ENCODE assay signal across 19 cellular contexts in the genomic region with DNA sequence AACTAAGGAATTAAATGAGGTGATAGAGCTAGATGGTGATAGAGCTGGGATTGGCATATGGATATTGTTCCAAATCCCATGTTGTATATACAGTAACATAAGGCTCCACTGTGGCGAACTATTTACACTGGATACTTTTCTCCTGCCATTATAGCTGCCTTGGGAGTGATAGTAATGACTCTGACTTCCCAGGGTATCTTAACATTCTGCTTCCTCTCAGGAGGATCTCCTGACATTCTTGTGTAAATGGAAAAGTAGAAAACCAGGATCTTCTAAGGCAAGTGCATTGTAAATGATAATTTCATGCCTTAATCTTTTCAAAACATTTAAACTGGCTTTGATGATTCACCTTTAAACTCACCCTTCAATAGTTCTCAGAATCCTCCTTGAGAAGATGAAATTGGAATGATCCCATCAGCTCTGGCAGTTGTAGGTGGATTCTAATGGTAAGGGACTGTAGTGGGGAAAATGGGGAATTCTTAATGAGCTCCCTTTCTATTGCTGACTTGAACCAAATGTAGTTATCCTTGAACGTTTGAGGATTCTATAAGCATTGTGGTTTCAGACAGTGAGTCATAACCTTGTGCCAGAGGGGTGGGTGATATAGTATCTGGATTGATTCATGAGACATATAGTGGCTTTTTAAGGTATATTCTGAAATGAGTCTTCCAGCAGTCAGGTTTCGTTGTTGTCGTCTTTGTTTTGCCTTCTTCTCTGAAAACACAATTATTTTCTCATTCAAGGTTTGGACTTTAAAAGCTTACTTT.
DNase-seq lines count a peak whose midpoint lies in the region; ATAC-seq, FAIRE-seq and TF ChIP-seq lines count a peak whose summit lies in the region.
"Had no signal": no experiment of that assay in that cellular context is flagged by ENCODE, and none has a peak within 500 bp of the region (broad histone marks: within the 10 kb centered on the region; RNA-seq: fewer than 3 reads in every experiment).

No MANE protein-coding gene starts in this region.

- no peak overlapping the region for H3K4me2 ChIP-seq in endothelial cell of umbilical vein (ENCODE audit: insufficient read depth, low read length)

- in situ Hi-C loops in GM13976 (cut with MboI; ENCODE audit: low sequenced_read_pairs, unreplicated experiment): no loop called here

- dilution Hi-C loops in endothelial cell of umbilical vein (cut with MboI; ENCODE audit: extremely low pct_ligation_motif_present, low sequenced_read_pairs): no loop called here

- intact Hi-C loops in left ventricle myocardium inferior (cut with micrococcal nuclease): no loop called here
- intact Hi-C loops in endothelial cell of umbilical vein (cut with micrococcal nuclease): no loop called here

- no peaks in the 10 kb centered on the region for H3K79me2 ChIP-seq in endothelial cell of umbilical vein (ENCODE audit: control insufficient read depth, insufficient read depth, low read length)

- no peaks in the 10 kb centered on the region for H3K9me1 ChIP-seq in endothelial cell of umbilical vein (replicated peaks; ENCODE audit: control insufficient read depth, extremely low read depth, insufficient read depth, low read length)

- H3K4me1 ChIP-seq in left ventricle myocardium inferior: no peaks in the 10 kb centered on the region
- no peaks in the 10 kb centered on the region for H3K4me1 ChIP-seq in right atrium auricular region
- H3K4me1 ChIP-seq in SJCRH30: peaks cover 22% of the 10 kb centered on the region
- H3K4me1 ChIP-seq in endothelial cell of umbilical vein (ENCODE audit: control insufficient read depth, extremely low read depth, insufficient read depth, low read length): peaks cover 23% of the 10 kb centered on the region
- H3K4me1 ChIP-seq: prostate gland had no signal

- H3K27me3 ChIP-seq in left ventricle myocardium inferior (ENCODE audit: low read depth) (no peaks in the 10 kb centered on the region), right atrium auricular region (no peaks in the 10 kb centered on the region), SJCRH30 (no peaks in the 10 kb centered on the region), endothelial cell of umbilical vein (ENCODE audit: control insufficient read depth in 2 of 2, insufficient read depth in 2 of 2, low read length in 2 of 2) (no peaks in the 10 kb centered on the region)

- H3K4me3 ChIP-seq in left ventricle myocardium inferior: no peak overlapping the region
- H3K4me3 ChIP-seq in right atrium auricular region: no peak overlapping the region
- H3K4me3 ChIP-seq in SJCRH30: no peak overlapping the region
- H3K4me3 ChIP-seq in endothelial cell of umbilical vein (replicated peaks in 1 of 3; ENCODE audit: insufficient read depth in 1 of 3, low read depth in 1 of 3, low read length in 3 of 3): no peak overlapping the region
- H3K4me3 ChIP-seq: prostate gland had no signal

- no peaks in the 10 kb centered on the region for H3K4me1 Mint-ChIP-seq in glutamatergic neuron (ENCODE audit: low read depth, unreplicated experiment)
- H3K4me1 Mint-ChIP-seq: activated CD4-positive, alpha-beta memory T cell treated with anti-CD3 and anti-CD28 coated beads, Interleukin-2, amount 10 ng/mL, durations not matched to agents 7 days and 5 days; CD4-positive, CD25-positive, alpha-beta regulatory T cell; naive B cell had no signal

- H3K27me3 Mint-ChIP-seq in glutamatergic neuron (ENCODE audit: unreplicated experiment): no peaks in the 10 kb centered on the region
- H3K27me3 Mint-ChIP-seq: activated CD4-positive, alpha-beta memory T cell treated with anti-CD3 and anti-CD28 coated beads, Interleukin-2, amount 10 ng/mL, durations not matched to agents 7 days and 5 days; CD4-positive, CD25-positive, alpha-beta regulatory T cell; naive B cell had no signal

- FAIRE-seq in endothelial cell of umbilical vein (lab: Jason Lieb, UNC): no peak
- FAIRE-seq: GM12891 had no signal

- POLR2A ChIA-PET in endothelial cell of umbilical vein (lab: Charles Lee): no interaction called here

- no peak for TF ChIP-seq POLR2A in endothelial cell of umbilical vein (IDR thresholded peaks at IDR 0.05; ENCODE audit: low read depth, low read length)

- CTCF ChIA-PET in endothelial cell of umbilical vein (lab: Charles Lee): interaction anchor here (1.5 to 1.9 kb wide), 2 partner anchors 15 to 20 kb away, joined by 4 to 5 read pairs; no protein-coding TSS in a partner anchor

- no peaks in the 10 kb centered on the region for H3K36me3 ChIP-seq in left ventricle myocardium inferior
- no peaks in the 10 kb centered on the region for H3K36me3 ChIP-seq in right atrium auricular region
- H3K36me3 ChIP-seq in SJCRH30: no peaks in the 10 kb centered on the region
- H3K36me3 ChIP-seq in endothelial cell of umbilical vein (ENCODE audit: control insufficient read depth in 2 of 2, extremely low read depth in 1 of 2, insufficient read depth in 2 of 2, low read length in 2 of 2): no peaks in the 10 kb centered on the region
- H3K36me3 ChIP-seq: prostate gland had no signal

- H3K9ac ChIP-seq in endothelial cell of umbilical vein (replicated peaks; ENCODE audit: extremely low read depth, insufficient read depth, low read length): no peak overlapping the region

- no peaks in the 10 kb centered on the region for H3K9me3 Mint-ChIP-seq in glutamatergic neuron (ENCODE audit: unreplicated experiment)
- H3K9me3 Mint-ChIP-seq: activated T-helper 1 cell treated with anti-CD3 and anti-CD28 coated beads, Interleukin-12 subunit alpha, Interleukin-12 subunit beta, Interleukin-2, Interleukin-4 antibody, amounts not matched to agents 30 ng/mL and 10 ng/mL and 1 ng/mL, durations not matched to agents 14 hours and 24 hours and 36 hours; naive B cell had no signal

- no TSS peak for BruUV-seq in endothelial cell of umbilical vein (replicated peaks; lab: Mats Ljungman, UMichigan)

- no peaks in the 10 kb centered on the region for H3K9me3 ChIP-seq in left ventricle myocardium inferior (replicated peaks)
- H3K9me3 ChIP-seq in right atrium auricular region: peaks cover 0 to under 1% of the 10 kb centered on the region in 2 donors
- H3K9me3 ChIP-seq in SJCRH30 (replicated peaks): no peaks in the 10 kb centered on the region
- no peaks in the 10 kb centered on the region for H3K9me3 ChIP-seq in endothelial cell of umbilical vein (replicated peaks; ENCODE audit: control insufficient read depth, insufficient read depth, low read length)
- H3K9me3 ChIP-seq: prostate gland had no signal

- no peak overlapping the region for H3K4me3 Mint-ChIP-seq in glutamatergic neuron (ENCODE audit: unreplicated experiment)
- H3K4me3 Mint-ChIP-seq: activated CD4-positive, alpha-beta memory T cell treated with anti-CD3 and anti-CD28 coated beads, Interleukin-2, amount 10 ng/mL, durations not matched to agents 7 days and 5 days; activated T-helper 1 cell treated with anti-CD3 and anti-CD28 coated beads, Interleukin-12 subunit alpha, Interleukin-12 subunit beta, Interleukin-2, Interleukin-4 antibody, amounts not matched to agents 30 ng/mL and 10 ng/mL and 1 ng/mL, durations not matched to agents 14 hours and 24 hours and 36 hours; CD4-positive, CD25-positive, alpha-beta regulatory T cell had no signal

- no peak for ATAC-seq in GM19467 (IDR thresholded peaks at IDR 0.05; ENCODE audit: unreplicated experiment)
- ATAC-seq: left lobe of liver had no signal

- H3K27ac Mint-ChIP-seq in glutamatergic neuron (ENCODE audit: unreplicated experiment): no peak overlapping the region
- H3K27ac Mint-ChIP-seq: activated CD4-positive, alpha-beta memory T cell treated with anti-CD3 and anti-CD28 coated beads, Interleukin-2, amount 10 ng/mL, durations not matched to agents 7 days and 5 days; activated T-helper 1 cell treated with anti-CD3 and anti-CD28 coated beads, Interleukin-12 subunit alpha, Interleukin-12 subunit beta, Interleukin-2, Interleukin-4 antibody, amounts not matched to agents 30 ng/mL and 10 ng/mL and 1 ng/mL, durations not matched to agents 14 hours and 24 hours and 36 hours; CD4-positive, CD25-positive, alpha-beta regulatory T cell had no signal

- no peak overlapping the region for H2AFZ ChIP-seq in endothelial cell of umbilical vein (ENCODE audit: low read depth, low read length)

- no peak for TF ChIP-seq CTCF in left ventricle myocardium inferior (IDR thresholded peaks at IDR 0.05; ENCODE audit: borderline replicate concordance)
- TF ChIP-seq CTCF in right atrium auricular region (IDR thresholded peaks at IDR 0.05): no peak
- no peak for TF ChIP-seq CTCF in endothelial cell of umbilical vein (IDR thresholded peaks at IDR 0.05; ENCODE audit: extremely low read depth in 1 of 2, insufficient read depth in 1 of 2, low read depth in 1 of 2, low read length in 2 of 2)
- TF ChIP-seq CTCF in glutamatergic neuron (IDR thresholded peaks at IDR 0.05; ENCODE audit: partially characterized antibody, unreplicated experiment): no peak
- no peak for TF ChIP-seq CTCF in GM13976 (IDR thresholded peaks at IDR 0.05; ENCODE audit: borderline replicate concordance, control extremely low read depth, extremely low read depth, insufficient read depth, missing control alignments)
- no peak for TF ChIP-seq CTCF in GM10266 (IDR thresholded peaks at IDR 0.05; ENCODE audit: control insufficient read depth, insufficient read depth, low read depth, missing control alignments)

- H3K36me3 Mint-ChIP-seq in glutamatergic neuron (ENCODE audit: unreplicated experiment): no peaks in the 10 kb centered on the region
- H3K36me3 Mint-ChIP-seq: CD4-positive, CD25-positive, alpha-beta regulatory T cell; naive B cell had no signal

- no peaks in the 10 kb centered on the region for H4K20me1 ChIP-seq in endothelial cell of umbilical vein (replicated peaks; ENCODE audit: control insufficient read depth, extremely low read depth, insufficient read depth, low read length)

- DNase-seq in left ventricle myocardium inferior (no peak), right atrium auricular region (ENCODE audit: low spot score) (no peak), SJCRH30 (peak in 1 of 2 experiments; percentile 53), endothelial cell of umbilical vein (ENCODE audit: low read depth, low spot score) (peak; percentile 10), glutamatergic neuron (no peak), GM13976 (ENCODE audit: low spot score) (no peak), GM10266 (ENCODE audit: extremely low spot score) (no peak)
- DNase-seq: activated CD4-positive, alpha-beta memory T cell treated with anti-CD3 and anti-CD28 coated beads, Interleukin-2, amount 10 ng/mL, durations not matched to agents 7 days and 5 days; CD4-positive, CD25-positive, alpha-beta regulatory T cell; hippocampal formation; Karpas-422; naive B cell; NCI-H187 treated with DMSO at 0.1 percent for 48 hours; NCI-H524 treated with DMSO at 0.1 percent for 48 hours had no signal

- peak overlapping the region; percentile 39 for H3K27ac ChIP-seq in left ventricle myocardium inferior (replicated peaks)
- H3K27ac ChIP-seq in right atrium auricular region: no peak overlapping the region
- H3K27ac ChIP-seq in SJCRH30: peak overlapping the region; percentile 5; the same call in 1 of the 2 replicates
- H3K27ac ChIP-seq in endothelial cell of umbilical vein (ENCODE audit: insufficient read depth, low read depth, low read length): no peak overlapping the region
- H3K27ac ChIP-seq: prostate gland had no signal

TF ChIP-seq in endothelial cell of umbilical vein, 7 proteins besides CTCF, POLR2A, EP300 and RAD21 (continues in another document):
- TF ChIP-seq FOS (IDR thresholded peaks at IDR 0.05; ENCODE audit: borderline replicate concordance, insufficient read depth, low read length) (peak; percentile 30), GATA2 (IDR thresholded peaks at IDR 0.05; ENCODE audit: insufficient read depth, insufficient read length, low read depth, low read length) (no peak)

Comparison
In these comparisons a context has a peak if more than half of its experiments do, and no peak if none do; other contexts are left out.
1. H3K27ac ChIP-seq: peak in left ventricle myocardium inferior (single experiment) and SJCRH30 (single experiment); none in right atrium auricular region (0 of 2) and endothelial cell of umbilical vein (single experiment).